ENCODE assay signal across 33 cellular contexts in genomic region chr10:13421382-13421917, GRCh38.
"Had no signal": no experiment of that assay in that cellular context is flagged by ENCODE, and none has a peak within 500 bp of the region (broad histone marks: within the 10 kb centered on the region; RNA-seq: fewer than 3 reads in every experiment).

No MANE protein-coding gene starts in this region.

- H3K27ac Mint-ChIP-seq: activated B cell treated with CpG ODN at 0.5 μM for 24 hours; activated CD4-positive, alpha-beta memory T cell treated with anti-CD3 and anti-CD28 coated beads, Interleukin-2, amount 10 ng/mL, durations not matched to agents 7 days and 5 days; activated naive CD4-positive, alpha-beta T cell treated with anti-CD3 and anti-CD28 coated beads, Interleukin-2, amount 50 U/mL, for 24 hours; activated naive CD8-positive, alpha-beta T cell treated with anti-CD3 and anti-CD28 coated beads, Interleukin-2, amount 10 ng/mL, durations not matched to agents 7 days and 5 days; activated T-cell treated with anti-CD3 and anti-CD28 coated beads, Interleukin-2, amount 50 U/mL, for 24 hours; activated T-helper 2 cell treated with anti-CD3 and anti-CD28 coated beads, Interferon-gamma antibody, Interleukin-2, Interleukin-4, amounts not matched to agents 10 μg/mL and 5 μg/mL and 100 μg/mL, durations not matched to agents 14 hours and 24 hours and 36 hours; T-cell; T-helper 17 cell had no signal

- H3K4me3 Mint-ChIP-seq: activated B cell treated with CpG ODN at 0.5 μM for 24 hours; activated CD4-positive, alpha-beta memory T cell treated with anti-CD3 and anti-CD28 coated beads, Interleukin-2, amount 10 ng/mL, durations not matched to agents 7 days and 5 days; activated naive CD4-positive, alpha-beta T cell treated with anti-CD3 and anti-CD28 coated beads, Interleukin-2, amount 50 U/mL, for 24 hours; activated naive CD8-positive, alpha-beta T cell treated with anti-CD3 and anti-CD28 coated beads, Interleukin-2, amount 10 ng/mL, durations not matched to agents 7 days and 5 days; activated T-cell treated with anti-CD3 and anti-CD28 coated beads, Interleukin-2, amount 50 U/mL, for 24 hours; T-cell; T-helper 17 cell had no signal

- H3K27ac ChIP-seq: body of pancreas, breast epithelium, Peyer's patch, VCaP had no signal

- H3K9me3 ChIP-seq: body of pancreas, breast epithelium had no signal

- DNase-seq: activated B cell treated with CpG ODN at 0.5 μM for 24 hours; activated CD4-positive, alpha-beta memory T cell treated with anti-CD3 and anti-CD28 coated beads, Interleukin-2, amount 10 ng/mL, durations not matched to agents 7 days and 5 days; activated CD4-positive, alpha-beta T cell treated with anti-CD3 and anti-CD28 coated beads for 4 hours; activated CD4-positive, CD25-positive, alpha-beta regulatory T cell treated with anti-CD3 and anti-CD28 coated beads, Interleukin-2, amount 50 U/mL, for 72 hours; activated CD8-positive, alpha-beta memory T cell treated with anti-CD3 and anti-CD28 coated beads for 24 hours; activated gamma-delta T cell; activated naive CD4-positive, alpha-beta T cell treated with Interleukin-2 at 50 U/mL for 16 hours; activated naive CD8-positive, alpha-beta T cell treated with anti-CD3 and anti-CD28 coated beads, Interleukin-2, amount 10 ng/mL, durations not matched to agents 7 days and 5 days; activated T-cell treated with anti-CD3 and anti-CD28 coated beads, Interleukin-2, amount 50 U/mL, for 24 hours; body of pancreas; central memory CD4-positive, alpha-beta T cell; Karpas-422; KBM-7; MV-4-11; NCI-H1092; NCI-H1436 treated with DMSO at 0.1 percent for 48 hours; NCI-H1694 treated with DMSO at 0.1 percent for 48 hours; NCI-H2029; NCI-H345; NCI-H524 treated with DMSO at 0.1 percent for 48 hours; NK-92 treated with Interleukin-12 subunit alpha and Interleukin-12 subunit beta, amount 100 ng/mL, for 24 hours; PC-3; Peyer's patch; SIG-M5; T-cell; T-helper 17 cell; T-helper 9 cell had no signal

- H3K36me3 Mint-ChIP-seq: activated naive CD8-positive, alpha-beta T cell treated with anti-CD3 and anti-CD28 coated beads, Interleukin-2, amount 10 ng/mL, durations not matched to agents 7 days and 5 days; T-cell had no signal

- H3K4me1 ChIP-seq: body of pancreas, breast epithelium, Peyer's patch had no signal

- H3K36me3 ChIP-seq: breast epithelium, Peyer's patch had no signal

- H3K9me3 Mint-ChIP-seq: activated CD4-positive, alpha-beta memory T cell treated with anti-CD3 and anti-CD28 coated beads, Interleukin-2, amount 10 ng/mL, durations not matched to agents 7 days and 5 days; activated naive CD4-positive, alpha-beta T cell treated with anti-CD3 and anti-CD28 coated beads, Interleukin-2, amount 50 U/mL, for 24 hours; activated naive CD8-positive, alpha-beta T cell treated with anti-CD3 and anti-CD28 coated beads, Interleukin-2, amount 10 ng/mL, durations not matched to agents 7 days and 5 days; activated T-cell treated with anti-CD3 and anti-CD28 coated beads, Interleukin-2, amount 50 U/mL, for 24 hours; activated T-helper 2 cell treated with anti-CD3 and anti-CD28 coated beads, Interferon-gamma antibody, Interleukin-2, Interleukin-4, amounts not matched to agents 10 μg/mL and 5 μg/mL and 100 μg/mL, durations not matched to agents 14 hours and 24 hours and 36 hours had no signal

- H3K4me1 Mint-ChIP-seq: activated CD4-positive, alpha-beta memory T cell treated with anti-CD3 and anti-CD28 coated beads, Interleukin-2, amount 10 ng/mL, durations not matched to agents 7 days and 5 days; activated naive CD4-positive, alpha-beta T cell treated with anti-CD3 and anti-CD28 coated beads, Interleukin-2, amount 50 U/mL, for 24 hours; activated naive CD8-positive, alpha-beta T cell treated with anti-CD3 and anti-CD28 coated beads, Interleukin-2, amount 10 ng/mL, durations not matched to agents 7 days and 5 days; T-cell; T-helper 17 cell had no signal

- H3K27me3 ChIP-seq: body of pancreas, breast epithelium, Peyer's patch had no signal

- H3K4me3 ChIP-seq: body of pancreas, breast epithelium, Peyer's patch had no signal

- ATAC-seq: body of pancreas, PC-3, Right ventricle myocardium inferior, SK-N-SH treated with all-trans-retinoic acid at 6 μM for 48 hours, T-cell, T-helper 17 cell had no signal
